ENCODE assay signal across 36 cellular contexts in genomic region chr2:111985514-111985913, GRCh38.
"Had no signal": no experiment of that assay in that cellular context is flagged by ENCODE, and none has a peak within 500 bp of the region (broad histone marks: within the 10 kb centered on the region; RNA-seq: fewer than 3 reads in every experiment).

No MANE protein-coding gene starts in this region.

- H3K27me3 Mint-ChIP-seq: activated T-helper 17 cell treated with anti-CD3 and anti-CD28 coated beads, Interleukin-2, amount 50 U/mL, for 72 hours had no signal

- H3K9me3 Mint-ChIP-seq: activated B cell treated with CpG ODN at 0.5 μM for 24 hours; activated naive CD8-positive, alpha-beta T cell treated with anti-CD3 and anti-CD28 coated beads for 36 hours; activated T-cell treated with anti-CD3 and anti-CD28 coated beads, Interleukin-2, amount 50 U/mL, for 72 hours; activated T-helper 17 cell treated with anti-CD3 and anti-CD28 coated beads, Interleukin-2, amount 50 U/mL, for 72 hours; central memory CD8-positive, alpha-beta T cell had no signal

- H3K4me3 Mint-ChIP-seq: activated B cell treated with CpG ODN at 0.5 μM for 24 hours; activated CD4-positive, alpha-beta memory T cell treated with anti-CD3 and anti-CD28 coated beads for 36 hours; activated naive CD8-positive, alpha-beta T cell treated with anti-CD3 and anti-CD28 coated beads for 36 hours; activated T-cell treated with anti-CD3 and anti-CD28 coated beads, Interleukin-2, amount 50 U/mL, for 72 hours; activated T-helper 17 cell treated with anti-CD3 and anti-CD28 coated beads, Interleukin-2, amount 50 U/mL, for 72 hours; central memory CD8-positive, alpha-beta T cell had no signal

- H3K27me3 ChIP-seq: cardiac muscle cell, Peyer's patch, SJSA1 had no signal

- H3K27ac Mint-ChIP-seq: activated B cell treated with CpG ODN at 0.5 μM for 24 hours; activated CD4-positive, alpha-beta memory T cell treated with anti-CD3 and anti-CD28 coated beads for 36 hours; activated naive CD8-positive, alpha-beta T cell treated with anti-CD3 and anti-CD28 coated beads for 36 hours; activated T-cell treated with anti-CD3 and anti-CD28 coated beads, Interleukin-2, amount 50 U/mL, for 72 hours; activated T-helper 17 cell treated with anti-CD3 and anti-CD28 coated beads, Interleukin-2, amount 50 U/mL, for 72 hours had no signal

- H3K4me1 ChIP-seq: Peyer's patch, SJSA1 had no signal

- H3K9me3 ChIP-seq: Peyer's patch, SJSA1 had no signal

- H3K4me1 Mint-ChIP-seq: activated B cell treated with CpG ODN at 0.5 μM for 24 hours had no signal

- DNase-seq: activated B cell treated with CpG ODN at 0.5 μM for 24 hours; activated CD4-positive, alpha-beta memory T cell treated with anti-CD3 and anti-CD28 coated beads for 36 hours; activated CD4-positive, alpha-beta T cell treated with anti-CD3 and anti-CD28 coated beads for 4 hours; activated CD4-positive, alpha-beta T cell treated with anti-CD3 and anti-CD28 coated beads, Interleukin-2, amount 50 U/mL, for 1 hour; activated CD4-positive, CD25-positive, alpha-beta regulatory T cell treated with anti-CD3 and anti-CD28 coated beads, Interleukin-2, amount 50 U/mL, for 72 hours; activated effector memory CD4-positive, alpha-beta T cell treated with anti-CD3 and anti-CD28 coated beads, Interleukin-2, amount 50 U/mL, for 16 hours; activated naive CD4-positive, alpha-beta T cell; activated naive CD4-positive, alpha-beta T cell treated with anti-CD3 and anti-CD28 coated beads, Interleukin-2, amount 50 U/mL, for 16 hours; activated naive CD8-positive, alpha-beta T cell treated with anti-CD3 and anti-CD28 coated beads for 36 hours; activated T-cell treated with anti-CD3 and anti-CD28 coated beads, Interleukin-2, amount 50 U/mL, for 1 hour; activated T-cell treated with anti-CD3 and anti-CD28 coated beads, Interleukin-2, amount 50 U/mL, for 72 hours; amniotic stem cell; aorta; Karpas-422; KBM-7; NCI-H1105; NCI-H1436; NCI-H1694 treated with DMSO at 0.1 percent for 48 hours; NCI-H2029; NCI-H2171; NCI-H510A; NCI-H526; NCI-H748 treated with DMSO at 0.1 percent for 48 hours; NK-92 treated with Interleukin-12 subunit alpha and Interleukin-12 subunit beta, amount 100 ng/mL, for 24 hours; PC-3; Peyer's patch; RPMI8226; SHP77 treated with DMSO at 0.1 percent for 48 hours; T-helper 1 cell; T-helper 2 cell; T-helper 9 cell had no signal

- H3K36me3 Mint-ChIP-seq: activated CD4-positive, alpha-beta memory T cell treated with anti-CD3 and anti-CD28 coated beads for 36 hours; activated naive CD8-positive, alpha-beta T cell treated with anti-CD3 and anti-CD28 coated beads for 36 hours had no signal

- ATAC-seq: activated T-cell treated with anti-CD3 and anti-CD28 coated beads, Interleukin-2, amount 50 U/mL, for 72 hours; activated T-helper 17 cell treated with anti-CD3 and anti-CD28 coated beads, Interleukin-2, amount 50 U/mL, for 72 hours; PC-3 had no signal

- H3K4me3 ChIP-seq: cardiac muscle cell, Peyer's patch, SJSA1 had no signal

- H3K36me3 ChIP-seq: SJSA1 had no signal

- H3K27ac ChIP-seq: Peyer's patch, SJSA1, VCaP had no signal
